In genomic region chr19:41263042-41263849, GRCh38 we compare ENCODE assay signal across 1 cellular context.
A peak's percentile ranks its signal among the peaks of the same experiment; 100 is the strongest.
TF ChIP-seq lines count a peak whose summit lies in the region.

No MANE protein-coding gene starts in this region.

TF ChIP-seq in HepG2, 621 proteins besides CTCF, POLR2A, EP300 and RAD21 (continued from another document and continues in another):
- TF ChIP-seq ARNT2 (CRISPR knock-in tag; IDR thresholded peaks at IDR 0.05; ENCODE audit: low read depth) (no peak), CHD4 (IDR thresholded peaks at IDR 0.05; ENCODE audit: borderline replicate concordance, low read length) (0 out of 2 replicates have a peak, but pooled peaks have one; percentile 0), ARNTL (CRISPR knock-in tag; IDR thresholded peaks at IDR 0.05) (0 out of 2 replicates have a peak, but pooled peaks have one; percentile 4), ZNF510 (CRISPR knock-in tag; IDR thresholded peaks at IDR 0.05; ENCODE audit: low read depth) (peak; percentile 55; the same call in 1 of the 2 replicates), ZKSCAN8 (CRISPR knock-in tag; IDR thresholded peaks at IDR 0.05; ENCODE audit: borderline replicate concordance) (peak; percentile 34; the same call in 1 of the 2 replicates), CC2D1A (CRISPR knock-in tag; IDR thresholded peaks at IDR 0.05) (0 out of 2 replicates have a peak, but pooled peaks have one; percentile 56), ZNF225 (CRISPR knock-in tag; IDR thresholded peaks at IDR 0.05) (0 out of 2 replicates have a peak, but pooled peaks have one; percentile 30), ZNF382 (CRISPR knock-in tag; IDR thresholded peaks at IDR 0.05; ENCODE audit: borderline replicate concordance) (no peak), RARG (CRISPR knock-in tag; IDR thresholded peaks at IDR 0.05; ENCODE audit: low read depth) (no peak), HBP1 (CRISPR knock-in tag; IDR thresholded peaks at IDR 0.05; ENCODE audit: low read depth) (peak; percentile 22; the same call in 1 of the 2 replicates), ZNF484 (CRISPR knock-in tag; IDR thresholded peaks at IDR 0.05; ENCODE audit: borderline replicate concordance, low read depth) (no peak), ZNF574 (CRISPR knock-in tag; IDR thresholded peaks at IDR 0.05) (peak; percentile 98), KMT2A (CRISPR knock-in tag; IDR thresholded peaks at IDR 0.05) (peak; percentile 3; the same call in 1 of the 2 replicates), ZXDC (CRISPR knock-in tag; IDR thresholded peaks at IDR 0.05) (peak; percentile 42; the same call in 1 of the 2 replicates), RBM22 (optimal IDR thresholded peaks at IDR 0.05; ENCODE audit: low read length) (peak; percentile 67), AFF4 (CRISPR knock-in tag; IDR thresholded peaks at IDR 0.05) (no peak), POLR2G (IDR thresholded peaks at IDR 0.05; ENCODE audit: low read depth, low read length) (peak; percentile 78), FOXK1 (CRISPR knock-in tag; IDR thresholded peaks at IDR 0.05; ENCODE audit: borderline replicate concordance, low read depth) (no peak), CEBPB (IDR thresholded peaks at IDR 0.05; ENCODE audit: borderline replicate concordance, low read depth, low read length) (peak; percentile 52; the same call in 1 of the 2 replicates), GATAD1 (CRISPR knock-in tag; IDR thresholded peaks at IDR 0.05) (peak; percentile 36; the same call in 1 of the 2 replicates), RAD51 (IDR thresholded peaks at IDR 0.05; ENCODE audit: borderline replicate concordance) (no peak), YEATS2 (CRISPR knock-in tag; IDR thresholded peaks at IDR 0.05; ENCODE audit: borderline replicate concordance) (0 out of 2 replicates have a peak, but pooled peaks have one; percentile 3), SALL1 (CRISPR knock-in tag; IDR thresholded peaks at IDR 0.05) (peak; percentile 1; the same call in 1 of the 2 replicates), IRF1 (CRISPR knock-in tag; IDR thresholded peaks at IDR 0.05; ENCODE audit: low read depth) (no peak), KDM5B (CRISPR knock-in tag; IDR thresholded peaks at IDR 0.05; ENCODE audit: borderline replicate concordance) (peak; percentile 9; the same call in 1 of the 2 replicates), ZNF737 (CRISPR knock-in tag; IDR thresholded peaks at IDR 0.05; ENCODE audit: borderline replicate concordance) (0 out of 2 replicates have a peak, but pooled peaks have one; percentile 44), ZNF576 (CRISPR knock-in tag; IDR thresholded peaks at IDR 0.05) (no peak), CEBPG (CRISPR knock-in tag; IDR thresholded peaks at IDR 0.05) (peak; percentile 31), ZNF567 (CRISPR knock-in tag; IDR thresholded peaks at IDR 0.05; ENCODE audit: borderline replicate concordance) (no peak), SAP130 (CRISPR knock-in tag; IDR thresholded peaks at IDR 0.05; ENCODE audit: low read depth) (peak; percentile 57; the same call in 1 of the 2 replicates), ZNF138 (CRISPR knock-in tag; IDR thresholded peaks at IDR 0.05; ENCODE audit: low read depth) (no peak), ZBTB40 (IDR thresholded peaks at IDR 0.05) (no peak), ZBTB40 (CRISPR knock-in tag; IDR thresholded peaks at IDR 0.05) (peak; percentile 5; the same call in 1 of the 2 replicates), ZNF143 (CRISPR knock-in tag; IDR thresholded peaks at IDR 0.05) (peak; percentile 41; the same call in 1 of the 2 replicates)
